11 cellular contexts compared by ENCODE assay signal in the genomic region with DNA sequence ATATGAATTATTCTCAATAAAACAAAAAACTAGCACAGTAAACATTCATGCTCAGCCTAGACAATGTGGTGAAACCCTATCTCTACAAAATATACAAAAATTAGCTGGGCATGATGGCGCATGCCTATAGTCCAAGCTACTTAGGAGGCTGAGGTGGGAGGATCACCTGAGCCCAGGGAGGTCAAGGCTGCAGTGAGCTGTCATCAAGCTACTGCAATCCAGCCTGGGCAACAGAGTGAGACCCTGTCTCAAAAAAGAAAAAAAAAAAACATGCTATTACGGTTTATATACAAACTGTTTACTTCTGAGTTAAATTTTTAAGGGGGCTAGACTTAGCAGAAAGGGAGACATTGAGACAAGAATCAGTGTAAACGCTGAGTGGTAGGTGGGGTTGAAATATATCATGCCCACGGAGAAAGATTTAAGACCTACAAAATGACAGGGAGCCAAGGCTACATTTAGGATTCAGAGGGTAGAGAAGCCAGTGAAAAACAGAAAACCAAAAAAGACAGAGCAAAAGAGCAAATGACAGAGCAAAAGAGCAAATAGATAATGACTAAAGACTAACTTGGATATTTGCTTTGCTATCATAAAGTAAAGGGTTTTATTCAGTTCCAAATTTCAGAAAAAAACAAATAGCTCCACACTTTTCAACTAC. TPM values are rescaled to one million over a fixed set of nuclear protein-coding genes. Genes with fewer than 3 reads are reported as not detected.
DNase-seq lines count a peak whose midpoint lies in the region; ATAC-seq, FAIRE-seq and TF ChIP-seq lines count a peak whose summit lies in the region.
"Had no signal": no experiment of that assay in that cellular context is flagged by ENCODE, and none has a peak within 500 bp of the region (broad histone marks: within the 10 kb centered on the region; RNA-seq: fewer than 3 reads in every experiment).

No MANE protein-coding gene starts in this region.

- TF ChIP-seq RAD21 in GM12878 (IDR thresholded peaks at IDR 0.05; ENCODE audit: insufficient read depth, low read depth, low read length): no peak

- H3K27ac ChIP-seq in GM12878 (ENCODE audit: control insufficient read depth, insufficient read depth) (peak overlapping the region; percentile 86), vagina (no peak overlapping the region)

- BruUV-seq in GM12878 (replicated peaks; lab: Mats Ljungman, UMichigan): no TSS peak

- POLR2A ChIA-PET in GM12878 (lab: Charles Lee): interaction anchor here (0.7 to 1.0 kb wide), 2 partner anchors 12 to 216 kb away, joined by 3 to 4 read pairs; no protein-coding TSS in a partner anchor

- ATAC-seq in GM19023 (IDR thresholded peaks at IDR 0.05; ENCODE audit: unreplicated experiment) (peak; percentile 24), GM21423 (IDR thresholded peaks at IDR 0.05; ENCODE audit: unreplicated experiment) (peak; percentile 7), HG03025 (IDR thresholded peaks at IDR 0.05; ENCODE audit: low FRiP score, unreplicated experiment) (peak; percentile 16), GM12878 (peak; percentile 10)
- ATAC-seq: naive thymus-derived CD8-positive, alpha-beta T cell; Panc1 had no signal

- H2AFZ ChIP-seq in GM12878 (ENCODE audit: control insufficient read depth, low read depth, low read length): no peak overlapping the region

- RAD21 ChIA-PET in GM12878 (lab: Charles Lee; ENCODE audit: unreplicated experiment): no interaction called here

- SMC1A ChIA-PET in GM12878 (lab: Charles Lee; ENCODE audit: uncharacterized antibody, unreplicated experiment): interaction anchor here (0.6 to 1.4 kb wide), 3 partner anchors 15 to 94 kb away, joined by 3 to 5 read pairs (median 3); no protein-coding TSS in a partner anchor

- intact Hi-C loops in GM12878 (cut with micrococcal nuclease; ENCODE audit: unreplicated experiment) (no loop called here), vagina (cut with DNase I) (no loop called here)

- no peaks in the 10 kb centered on the region for H3K36me3 ChIP-seq in GM12878 (ENCODE audit: control insufficient read depth in 2 of 2, insufficient read depth in 2 of 2, low read length in 1 of 2)
- H3K36me3 ChIP-seq in vagina: no peaks in the 10 kb centered on the region

- no peak for FAIRE-seq in GM12878 (lab: Jason Lieb, UNC)

- no peak for TF ChIP-seq EP300 in GM12878 (IDR thresholded peaks at IDR 0.05; ENCODE audit: borderline replicate concordance in 1 of 2, control insufficient read depth in 1 of 2, low read depth in 2 of 2, low read length in 2 of 2)

- no peak for DNase-seq in GM12878 (ENCODE audit: low read depth, low spot score)
- DNase-seq in cerebellum (ENCODE audit: low spot score): no peak
- DNase-seq in vagina (ENCODE audit: extremely low spot score in 2 of 2): no peak
- DNase-seq in NCI-H1048 (lab: John Stamatoyannopoulos, UW): no peak
- DNase-seq: KBM-7; naive thymus-derived CD8-positive, alpha-beta T cell had no signal

- no peaks in the 10 kb centered on the region; the same call in 2 of the 3 replicates for H3K9me3 ChIP-seq in GM12878 (replicated peaks; ENCODE audit: control insufficient read depth, insufficient read depth, low read length)
- H3K9me3 ChIP-seq in vagina: no peaks in the 10 kb centered on the region

- TF ChIP-seq POLR2A in GM12878 (IDR thresholded peaks at IDR 0.05; ENCODE audit: low read depth, low read length): no peak
- no peak for TF ChIP-seq POLR2A in vagina (IDR thresholded peaks at IDR 0.05)

- H3K4me1 ChIP-seq in GM12878 (ENCODE audit: control insufficient read depth, insufficient read depth, low read length) (peaks cover 39% of the 10 kb centered on the region), vagina (peaks cover 47% of the 10 kb centered on the region)

- peak overlapping the region; percentile 13; the same call in 1 of the 2 replicates for H3K9ac ChIP-seq in GM12878 (ENCODE audit: control insufficient read depth, insufficient read depth, low read length)

- peak overlapping the region; percentile 10 for H3K4me3 ChIP-seq in GM12878
- no peak overlapping the region for H3K4me3 ChIP-seq in vagina
- H3K4me3 ChIP-seq: skin epidermis had no signal

- H4K20me1 ChIP-seq in GM12878 (ENCODE audit: control insufficient read depth, insufficient read depth): no peaks in the 10 kb centered on the region

- WGBS in GM12878 (ENCODE audit: insufficient coverage, insufficient replicate concordance, low lambda C conversion rate, missing lambda C conversion rate): 70% methylated on average over 4 of the region's 4 CpGs

- H3K4me2 ChIP-seq in GM12878 (ENCODE audit: control insufficient read depth, insufficient read depth): peak overlapping the region; percentile 81

- in situ Hi-C loops in GM12878 (cut with MboI): no loop called here

- no peaks in the 10 kb centered on the region for H3K27me3 ChIP-seq in GM12878 (replicated peaks in 1 of 2; ENCODE audit: control insufficient read depth in 2 of 2, insufficient read depth in 2 of 2, low read length in 1 of 2)
- no peaks in the 10 kb centered on the region for H3K27me3 ChIP-seq in vagina

- peaks cover 60% of the 10 kb centered on the region for H3K79me2 ChIP-seq in GM12878 (ENCODE audit: control insufficient read depth, insufficient read depth, low read length)

- CTCF ChIA-PET in GM12878 (lab: Yijun Ruan, JAX): interaction anchor here (0.8 to 1.7 kb wide), 3 partner anchors 13 to 331 kb away, joined by 3 to 6 read pairs (median 3); no protein-coding TSS in a partner anchor

- TF ChIP-seq CTCF in GM12878 (IDR thresholded peaks at IDR 0.05 in 2 of 3, conservative IDR thresholded peaks at IDR 0.05 in 1 of 3; ENCODE audit: control insufficient read depth in 2 of 3, extremely low read depth in 1 of 3, insufficient read depth in 1 of 3, low read depth in 3 of 3, low read length in 3 of 3): no peak
- TF ChIP-seq CTCF in vagina (IDR thresholded peaks at IDR 0.05): no peak

TF ChIP-seq in GM12878, 131 proteins besides CTCF, POLR2A, EP300 and RAD21:
- TF ChIP-seq NRF1 (conservative IDR thresholded peaks at IDR 0.05; ENCODE audit: low read depth, low read length) (no peak), ASH2L (IDR thresholded peaks at IDR 0.05; ENCODE audit: borderline replicate concordance, low read depth) (0 out of 2 replicates have a peak, but pooled peaks have one; percentile 1)

RNA-seq across cellular contexts. Expression of a gene that starts 7.5 kb away (rescaled TPM):
- total RNA-seq in GM12878 (2013; cell fraction: nucleolus; rRNA removed): 71.7 and 84.3 TPM in 2 replicates
- total RNA-seq in GM12878 (2014; rRNA removed) (11.1 and 13.2 TPM in 2 replicates), GM12878 (2014; rRNA removed; fragmentation: Illumina TruSeq; extraction: Trizol) (17.2 and 17.7 TPM in 2 replicates), GM12878 (2021) (14.3 and 14.6 TPM in 2 replicates), cerebellum (31.2 TPM), vagina (15.2 TPM)
- 9.1 TPM for polyA plus RNA-seq in GM12878 (2011; ENCODE audit: low read depth)
- polyA plus RNA-seq in GM12878 (2011; rRNA removed) (25.2 and 32.8 TPM in 2 replicates), GM12878 (2014; fragmentation: Illumina TruSeq; extraction: Trizol) (13.3 and 17.1 TPM in 2 replicates), GM12878 (2014; fragmentation: Nextera tagmentation; extraction: Ambion mirVana) (10 to 100 TPM; 21.6 to 25.3 TPM), GM12878 (2014; rRNA removed) (15.6 and 16.0 TPM in 2 replicates), GM12878 (2016; fragmentation: Nextera tagmentation; extraction: Ambion mirVana) (10 to 100 TPM; 28.2 to 30.0 TPM)
- 8.0 and 9.6 TPM in 2 replicates for polyA plus RNA-seq in GM12878 (2011; cell fraction: cytosol; rRNA removed)
- 36.6 and 42.1 TPM in 2 replicates for polyA plus RNA-seq in GM12878 (2011; cell fraction: nucleus; rRNA removed)
- 18.3 TPM in 2 replicates for polyA plus RNA-seq in GM12878 (2012)
- 6.8 and 8.6 TPM in 2 replicates for polyA minus RNA-seq in GM12878 (2011; rRNA and poly(A)+ RNA removed)
- 4.3 and 6.5 TPM in 2 replicates for polyA minus RNA-seq in GM12878 (2011; cell fraction: cytosol; rRNA and poly(A)+ RNA removed)
- polyA minus RNA-seq in GM12878 (2011; cell fraction: nucleus; rRNA and poly(A)+ RNA removed): 39.4 and 42.2 TPM in 2 replicates
